ENCODE assay signal across 8 cellular contexts in the genomic region with DNA sequence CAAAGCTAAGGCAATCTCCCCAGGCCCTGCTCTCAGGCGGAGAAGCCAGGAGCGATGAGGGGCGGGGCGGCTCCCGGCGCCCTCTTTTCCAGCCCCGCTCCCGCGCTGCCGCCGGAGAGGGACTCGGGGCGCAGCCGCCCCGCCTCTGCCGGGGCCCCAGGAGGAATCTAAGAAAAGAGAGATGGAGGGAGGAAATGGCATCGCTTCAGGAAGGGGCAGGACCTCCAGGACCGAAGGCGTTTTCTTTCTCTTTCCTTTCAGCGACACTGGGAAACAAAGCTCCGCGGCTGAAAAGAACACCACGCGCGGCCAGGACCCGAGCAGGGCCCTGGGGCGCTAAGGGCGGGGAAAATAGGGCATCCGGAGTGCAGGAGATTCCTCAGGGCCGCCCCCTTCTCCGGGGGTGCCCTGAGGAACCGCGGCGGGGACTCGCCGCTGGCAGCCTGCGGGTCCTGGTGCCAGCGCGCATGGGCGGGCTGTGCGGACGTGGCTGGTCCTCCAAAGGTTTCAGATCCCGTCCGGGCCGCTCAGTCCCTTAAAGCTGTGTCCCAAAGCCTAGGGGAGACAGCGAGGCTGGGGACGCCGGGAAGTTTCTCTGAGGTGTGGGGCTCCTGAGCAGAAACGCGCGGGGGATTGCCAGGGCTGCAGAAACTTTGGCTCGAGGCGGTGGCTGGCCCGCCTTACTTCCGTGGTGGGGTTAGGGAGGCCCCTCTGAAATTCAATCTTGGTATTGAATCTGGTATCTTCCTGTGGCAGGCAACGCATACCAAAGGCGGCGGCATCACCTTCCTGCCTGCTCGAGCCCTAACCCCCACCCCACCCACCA. TPM values are rescaled to one million over a fixed set of nuclear protein-coding genes. Genes with fewer than 3 reads are reported as not detected.
A peak's percentile ranks its signal among the peaks of the same experiment; 100 is the strongest.
DNase-seq lines count a peak whose midpoint lies in the region; ATAC-seq and TF ChIP-seq lines count a peak whose summit lies in the region.

No MANE protein-coding gene starts in this region.

- no TSS peak for BruUV-seq in Calu3 (replicated peaks; lab: Mats Ljungman, UMichigan)

- POLR2A ChIA-PET in RWPE1 (lab: Yijun Ruan, JAX; ENCODE audit: low non-redundant PET) = no interaction called here

- H3K9me3 Mint-ChIP-seq in Calu3 (ENCODE audit: low read depth, unreplicated experiment) = no peaks in the 10 kb centered on the region

- no peak for ATAC-seq in HG02981 (IDR thresholded peaks at IDR 0.05; ENCODE audit: unreplicated experiment)

- H3K9me3 ChIP-seq in mesodermal cell (ENCODE audit: control insufficient read depth, low read length) (no peaks in the 10 kb centered on the region), vagina (no peaks in the 10 kb centered on the region)

- in situ Hi-C loops in G401 (cut with HindIII; ENCODE audit: low sequenced_read_pairs) = no loop called here

- H3K4me3 ChIP-seq in choroid plexus epithelial cell (ENCODE audit: low read depth, low read length) (peak overlapping the region; percentile 59), mesodermal cell (ENCODE audit: extremely low read depth, insufficient read depth, low read length, poor library complexity, severe bottlenecking) (peak overlapping the region; percentile 47), vagina (peak overlapping the region; percentile 46)

- no peak overlapping the region for H3K27ac ChIP-seq in mesodermal cell (ENCODE audit: low read depth, low read length, severe bottlenecking)
- no peak overlapping the region for H3K27ac ChIP-seq in vagina
- H3K27ac ChIP-seq in RWPE1 = no peak overlapping the region

- H3K36me3 ChIP-seq in mesodermal cell (ENCODE audit: control insufficient read depth, insufficient read depth, low read length) (no peaks in the 10 kb centered on the region), vagina (no peaks in the 10 kb centered on the region)

- WGBS in mesodermal cell (ENCODE audit: insufficient coverage in 2 of 2), 2 experiments = 0 to 1% methylated on average over 36 to 45 of the region's 59 CpGs

- TF ChIP-seq POLR2A in vagina (IDR thresholded peaks at IDR 0.05) = no peak

- H3K27ac Mint-ChIP-seq in Calu3 (ENCODE audit: unreplicated experiment) = no peak overlapping the region

- TF ChIP-seq CTCF in Calu3 (IDR thresholded peaks at IDR 0.05; ENCODE audit: unreplicated experiment) (no peak), choroid plexus epithelial cell (conservative IDR thresholded peaks at IDR 0.05; ENCODE audit: low read depth, low read length) (no peak), vagina (IDR thresholded peaks at IDR 0.05) (no peak), RWPE1 (conservative IDR thresholded peaks at IDR 0.05; ENCODE audit: low read depth) (no peak)

- peaks cover 74% of the 10 kb centered on the region for H3K27me3 Mint-ChIP-seq in Calu3 (ENCODE audit: unreplicated experiment)

- no peaks in the 10 kb centered on the region for H3K4me1 ChIP-seq in mesodermal cell (ENCODE audit: control insufficient read depth, insufficient read depth, low read length, poor library complexity, severe bottlenecking)
- H3K4me1 ChIP-seq in vagina = peaks cover 11% of the 10 kb centered on the region

- CTCF ChIA-PET in Calu3 (lab: Charles Lee) (no interaction called here), RWPE1 (lab: Yijun Ruan, JAX) (interaction anchor here (1.0 kb wide), 1 partner anchor 193 kb away, joined by 4 read pairs; no protein-coding TSS in a partner anchor)

- DNase-seq in Calu3 (peak; percentile 7), NCI-H1092 treated with DMSO at 0.1 percent for 48 hours (lab: John Stamatoyannopoulos, UW) (peak; percentile 85), choroid plexus epithelial cell (ENCODE audit: low read depth) (peak; percentile 9), vagina (ENCODE audit: extremely low spot score in 2 of 2) (no peak), RWPE1 (ENCODE audit: low spot score) (no peak), G401 (ENCODE audit: low spot score) (no peak)

- H3K36me3 Mint-ChIP-seq in Calu3 (ENCODE audit: insufficient read depth, unreplicated experiment) = no peaks in the 10 kb centered on the region

- H3K4me3 Mint-ChIP-seq in Calu3 (ENCODE audit: low read depth, unreplicated experiment) = peak overlapping the region; percentile 84

- no peaks in the 10 kb centered on the region for H3K4me1 Mint-ChIP-seq in Calu3 (ENCODE audit: low read depth, unreplicated experiment)

- no peaks in the 10 kb centered on the region for H3K27me3 ChIP-seq in vagina

- intact Hi-C loops in Calu3 (cut with micrococcal nuclease; ENCODE audit: unreplicated experiment) = no loop called here
- intact Hi-C loops in vagina (cut with DNase I) = no loop called here

RNA-seq across cellular contexts. Expression of gene BSX, which starts 2.8 kb away (rescaled TPM):
- total RNA-seq in Calu3 (2022) = not detected in 2 replicates
- polyA plus RNA-seq in mesodermal cell (2013, experiment 1 of 2) = not detected
- polyA plus RNA-seq in mesodermal cell (2013, experiment 2 of 2) = not detected
- not detected for total RNA-seq in vagina
- total RNA-seq in G401 (2014; rRNA removed; shearing (Covaris generic)) = not detected in 2 replicates

Comparison
In these comparisons a context has a peak if more than half of its experiments do, and no peak if none do; other contexts are left out.
1. DNase-seq: peak in Calu3 (single experiment), NCI-H1092 treated with DMSO at 0.1 percent for 48 hours (single experiment) and choroid plexus epithelial cell (single experiment); none in vagina (0 of 2), RWPE1 (single experiment) and G401 (single experiment).
2. Peak in every context shown above with its lines, with median percentiles within 50 percentile points of each other: H3K4me3 ChIP-seq.